ENCODE assay signal across 16 cellular contexts in the genomic region with DNA sequence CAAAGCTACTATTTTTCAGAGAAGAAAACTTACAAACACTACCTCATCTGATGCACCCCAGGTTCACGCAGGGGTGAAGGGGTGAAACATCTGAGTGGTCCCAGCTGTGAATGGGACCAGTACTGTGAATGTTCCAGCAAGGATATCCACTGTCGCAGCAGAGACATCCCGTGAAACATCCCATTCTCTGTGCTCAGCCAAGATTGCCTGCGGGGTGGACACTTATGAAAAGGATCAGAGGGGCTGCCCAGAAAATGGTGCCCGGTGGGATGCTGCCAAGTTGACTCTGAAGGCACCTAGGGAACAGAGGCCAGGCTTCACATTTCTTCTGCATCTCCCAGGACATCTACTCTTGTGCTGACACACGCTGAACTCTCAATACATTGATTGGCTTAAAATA. TPM values are rescaled to one million over a fixed set of nuclear protein-coding genes. Genes with fewer than 3 reads are reported as not detected.
DNase-seq lines count a peak whose midpoint lies in the region; ATAC-seq and TF ChIP-seq lines count a peak whose summit lies in the region.
"Had no signal": no experiment of that assay in that cellular context is flagged by ENCODE, and none has a peak within 500 bp of the region (broad histone marks: within the 10 kb centered on the region; RNA-seq: fewer than 3 reads in every experiment).

No MANE protein-coding gene starts in this region.

- no peaks in the 10 kb centered on the region for H3K9me1 ChIP-seq in IMR-90 (ENCODE audit: insufficient read depth, low read length)

- BruUV-seq in A673 (replicated peaks; lab: Mats Ljungman, UMichigan) (no TSS peak), IMR-90 (replicated peaks; lab: Mats Ljungman, UMichigan) (no TSS peak)

- peaks cover 86% of the 10 kb centered on the region for H3K36me3 ChIP-seq in A673 (ENCODE audit: insufficient read depth, low read length, poor library complexity, severe bottlenecking)
- peaks cover 11% of the 10 kb centered on the region for H3K36me3 ChIP-seq in IMR-90 (ENCODE audit: control insufficient read depth, insufficient read depth, low read length)
- peaks cover 7 to 40% (median 16%) of the 10 kb centered on the region in 4 donors for H3K36me3 ChIP-seq in esophagus muscularis mucosa
- no peaks in the 10 kb centered on the region for H3K36me3 ChIP-seq in neural progenitor cell

- intact Hi-C loops in A673 (cut with micrococcal nuclease; ENCODE audit: unreplicated experiment) (no loop called here), IMR-90 (cut with micrococcal nuclease) (no loop called here), esophagus muscularis mucosa (cut with DNase I) (no loop called here)

- no peaks in the 10 kb centered on the region for H3K27me3 ChIP-seq in A673 (replicated peaks; ENCODE audit: insufficient read depth, low read depth, low read length, poor library complexity)
- H3K27me3 ChIP-seq in IMR-90 (ENCODE audit: control insufficient read depth, insufficient read depth, low read length) = no peaks in the 10 kb centered on the region
- no peaks in the 10 kb centered on the region for H3K27me3 ChIP-seq in esophagus muscularis mucosa
- no peaks in the 10 kb centered on the region for H3K27me3 ChIP-seq in neural progenitor cell

- no peaks in the 10 kb centered on the region for H3K36me3 Mint-ChIP-seq in activated T-helper 17 cell treated with anti-CD3 and anti-CD28 coated beads, Interleukin-2, amount 50 U/mL, for 72 hours (ENCODE audit: low read depth)
- H3K36me3 Mint-ChIP-seq in neural progenitor cell = peaks cover 45% of the 10 kb centered on the region

- H3K14ac ChIP-seq in IMR-90 (replicated peaks; ENCODE audit: low read depth, low read length) = no peak overlapping the region; the same call in 1 of the 2 replicates

- CTCF ChIA-PET in A673 (lab: Charles Lee) = no interaction called here
- CTCF ChIA-PET in IMR-90 (lab: Yijun Ruan, JAX) = interaction anchor here (0.6 kb wide), 1 partner anchor 810 kb away, joined by 6 read pairs; no protein-coding TSS in a partner anchor

- TF ChIP-seq EP300 in esophagus muscularis mucosa (IDR thresholded peaks at IDR 0.05) = no peak

- no peak overlapping the region for H4K8ac ChIP-seq in IMR-90 (ENCODE audit: low read depth in 2 of 2, low read length in 2 of 2)

- H3K4me1 Mint-ChIP-seq in activated T-helper 17 cell treated with anti-CD3 and anti-CD28 coated beads, Interleukin-2, amount 50 U/mL, for 72 hours = peaks cover 9% of the 10 kb centered on the region
- peaks cover 3% of the 10 kb centered on the region for H3K4me1 Mint-ChIP-seq in neural progenitor cell

- no peak overlapping the region for H4K5ac ChIP-seq in IMR-90 (ENCODE audit: low read depth, low read length)

- no peak overlapping the region for H3K27ac Mint-ChIP-seq in activated T-helper 17 cell treated with anti-CD3 and anti-CD28 coated beads, Interleukin-2, amount 50 U/mL, for 72 hours
- H3K27ac Mint-ChIP-seq in neural progenitor cell = no peak overlapping the region
- H3K27ac Mint-ChIP-seq: CD8-positive, alpha-beta T cell; HFFc6 had no signal

- H3K4me1 ChIP-seq in A673 (ENCODE audit: insufficient read depth, low read length, poor library complexity, severe bottlenecking) (peaks cover 80% of the 10 kb centered on the region), IMR-90 (ENCODE audit: control insufficient read depth, insufficient read depth, low read length) (no peaks in the 10 kb centered on the region), esophagus muscularis mucosa (peaks cover 18 to 73% (median 65%) of the 10 kb centered on the region in 4 donors), neural progenitor cell (no peaks in the 10 kb centered on the region)

- TF ChIP-seq POLR2A in IMR-90 (IDR thresholded peaks at IDR 0.05; ENCODE audit: low read depth, low read length) (no peak), esophagus muscularis mucosa (IDR thresholded peaks at IDR 0.05; ENCODE audit: low read depth) (no peak)

- H3K23ac ChIP-seq in IMR-90 (ENCODE audit: low read depth, low read length) = no peak overlapping the region

- peaks cover 55% of the 10 kb centered on the region for H3K79me2 ChIP-seq in neural progenitor cell (ENCODE audit: low read depth)

- no peak for ATAC-seq in IMR-90 (ENCODE audit: low read depth)
- no peak for ATAC-seq in activated T-helper 17 cell treated with anti-CD3 and anti-CD28 coated beads, Interleukin-2, amount 50 U/mL, for 72 hours (replicated peaks)
- ATAC-seq: CD8-positive, alpha-beta T cell; HCT116 had no signal

- H3K56ac ChIP-seq in IMR-90 (ENCODE audit: extremely low read depth, insufficient read depth, low read length) = no peak overlapping the region

- H3K4me3 ChIP-seq in A673 (ENCODE audit: low read depth, low read length, poor library complexity, severe bottlenecking) = no peak overlapping the region
- H3K4me3 ChIP-seq in IMR-90 (ENCODE audit: insufficient read depth, low read depth, low read length) = no peak overlapping the region
- H3K4me3 ChIP-seq in esophagus muscularis mucosa = no peak overlapping the region
- H3K4me3 ChIP-seq in neural progenitor cell = no peak overlapping the region

- H2AK9ac ChIP-seq in IMR-90 (replicated peaks; ENCODE audit: low read depth, low read length, poor library complexity) = peak overlapping the region; percentile 45

- dilution Hi-C loops in IMR-90 (cut with HindIII; ENCODE audit: low sequenced_read_pairs, unreplicated experiment) = no loop called here

- 100% methylated on average over 2 of the region's 6 CpGs; no CpG with 5 or more reads in 1 of the 2 experiments for WGBS in IMR-90 (ENCODE audit: extremely low coverage in 2 of 2, insufficient read length in 1 of 2), 2 experiments
- WGBS in esophagus muscularis mucosa = 94% methylated on average over 5 of the region's 6 CpGs

- H3K4me2 ChIP-seq in IMR-90 (ENCODE audit: low read depth, low read length) = no peak overlapping the region
- H3K4me2 ChIP-seq in neural progenitor cell = no peak overlapping the region

- H4K20me1 ChIP-seq in IMR-90 (ENCODE audit: insufficient read depth, low read length) (peaks cover 22% of the 10 kb centered on the region; the same call in 1 of the 2 replicates), neural progenitor cell (ENCODE audit: low read depth) (peaks cover 5% of the 10 kb centered on the region)

- H2BK20ac ChIP-seq in IMR-90 (ENCODE audit: low read depth, low read length) = no peak overlapping the region

- peaks cover 31 to 43% of the 10 kb centered on the region in 2 experiments for H3K79me1 ChIP-seq in IMR-90 (ENCODE audit: low read depth in 1 of 2, low read length in 2 of 2)

- no peak for TF ChIP-seq RAD21 in IMR-90 (IDR thresholded peaks at IDR 0.05; ENCODE audit: low read length)

- H3K4me3 Mint-ChIP-seq in activated T-helper 17 cell treated with anti-CD3 and anti-CD28 coated beads, Interleukin-2, amount 50 U/mL, for 72 hours = no peak overlapping the region
- no peak overlapping the region for H3K4me3 Mint-ChIP-seq in neural progenitor cell
- H3K4me3 Mint-ChIP-seq: CD8-positive, alpha-beta T cell; HFFc6 had no signal

- H2AFZ ChIP-seq in IMR-90 (replicated peaks; ENCODE audit: low read length, poor library complexity) (no peak overlapping the region), neural progenitor cell (replicated peaks) (no peak overlapping the region)

- no peak for DNase-seq in A673 (ENCODE audit: low spot score)
- no peak for DNase-seq in IMR-90
- peak; percentile 84 for DNase-seq in esophagus muscularis mucosa (ENCODE audit: extremely low spot score)
- DNase-seq in neural progenitor cell (ENCODE audit: low spot score) = no peak
- DNase-seq in NCI-H446 treated with DMSO at 0.1 percent for 48 hours (lab: John Stamatoyannopoulos, UW) = no peak
- DNase-seq: AML-193; Calu3; CD8-positive, alpha-beta T cell; DMS79 treated with DMSO at 0.1 percent for 48 hours; GF-D8; GOT3; H7; HFFc6 had no signal

- H3K27ac ChIP-seq in A673 (ENCODE audit: low read depth, low read length, poor library complexity, severe bottlenecking) (peak overlapping the region; percentile 58), IMR-90 (ENCODE audit: insufficient read depth, low read length) (no peak overlapping the region), esophagus muscularis mucosa (replicated peaks in 1 of 4) (no peak overlapping the region), neural progenitor cell (no peak overlapping the region)
- H3K27ac ChIP-seq: HL-60 had no signal

- no peaks in the 10 kb centered on the region for H3F3A ChIP-seq in neural progenitor cell (ENCODE audit: low read depth)

- no peaks in the 10 kb centered on the region for H3K27me3 Mint-ChIP-seq in activated T-helper 17 cell treated with anti-CD3 and anti-CD28 coated beads, Interleukin-2, amount 50 U/mL, for 72 hours
- no peaks in the 10 kb centered on the region for H3K27me3 Mint-ChIP-seq in neural progenitor cell (ENCODE audit: insufficient read depth, low read depth)

- no peaks in the 10 kb centered on the region for H3K9me3 Mint-ChIP-seq in activated T-helper 17 cell treated with anti-CD3 and anti-CD28 coated beads, Interleukin-2, amount 50 U/mL, for 72 hours
- peaks cover 12% of the 10 kb centered on the region for H3K9me3 Mint-ChIP-seq in neural progenitor cell
- H3K9me3 Mint-ChIP-seq: CD8-positive, alpha-beta T cell; HFFc6 had no signal

- no peak overlapping the region for H2BK15ac ChIP-seq in IMR-90 (ENCODE audit: low read depth, low read length)

- POLR2A ChIA-PET in A673 (lab: Charles Lee; ENCODE audit: low non-redundant PET) (no interaction called here), IMR-90 (lab: Charles Lee; ENCODE audit: unreplicated experiment) (no interaction called here)

- H3K18ac ChIP-seq in IMR-90 (ENCODE audit: low read depth, low read length) = no peak overlapping the region

- no peaks in the 10 kb centered on the region for H3K9me3 ChIP-seq in A673 (ENCODE audit: low read depth, low read length, poor library complexity, severe bottlenecking)
- no peaks in the 10 kb centered on the region for H3K9me3 ChIP-seq in IMR-90 (ENCODE audit: control insufficient read depth, insufficient read depth, low read length)
- no peaks in the 10 kb centered on the region for H3K9me3 ChIP-seq in esophagus muscularis mucosa
- H3K9me3 ChIP-seq in neural progenitor cell (ENCODE audit: low read depth) = no peaks in the 10 kb centered on the region

- H3K9ac ChIP-seq in IMR-90 (ENCODE audit: low read depth, low read length) (no peak overlapping the region), neural progenitor cell (no peak overlapping the region)

- H4K91ac ChIP-seq in IMR-90 (ENCODE audit: insufficient read depth, low read depth, low read length) = no peak overlapping the region

- TF ChIP-seq CTCF in A673 (conservative IDR thresholded peaks at IDR 0.05; ENCODE audit: low read depth, low read length) (no peak), IMR-90 (conservative IDR thresholded peaks at IDR 0.05; ENCODE audit: low read depth, low read length) (no peak), esophagus muscularis mucosa (IDR thresholded peaks at IDR 0.05) (no peak), neural progenitor cell (IDR thresholded peaks at IDR 0.05) (no peak)

- H2AK5ac ChIP-seq in IMR-90 (ENCODE audit: low read depth, low read length) = no peak overlapping the region; the same call in 1 of the 2 replicates

- no peak overlapping the region for H2BK120ac ChIP-seq in IMR-90 (ENCODE audit: low read depth, low read length)

- H3K4ac ChIP-seq in IMR-90 (ENCODE audit: low read depth, low read length) = no peak overlapping the region

- in situ Hi-C loops in IMR-90 (cut with MboI; ENCODE audit: low sequenced_read_pairs) = loop anchor here (10.0 kb wide), 1 partner anchor 806 kb away; no protein-coding TSS in a partner anchor

- no peak overlapping the region for H2BK5ac ChIP-seq in IMR-90 (ENCODE audit: low read depth, low read length, poor library complexity, severe bottlenecking)

RNA-seq across cellular contexts. Expression of gene IRS2, which starts 15.9 kb away (rescaled TPM):
- total RNA-seq in A673 (2021) (135 TPM in 2 replicates), IMR-90 (2012; rRNA removed) (0.36 and 0.83 TPM in 2 replicates), esophagus muscularis mucosa (10 to 100 TPM; 46.4 to 95.3 (median 63.7) TPM), neural progenitor cell (ENCODE audit: low replicate concordance) (4.2 and 7.2 TPM in 2 replicates)
- 1.4 and 1.9 TPM in 2 replicates for polyA plus RNA-seq in IMR-90 (2012; rRNA removed)
- 1.3 and 3.3 TPM in 2 replicates for polyA plus RNA-seq in IMR-90 (2012; cell fraction: cytosol; rRNA removed)
- 2.3 and 3.6 TPM in 2 replicates for polyA plus RNA-seq in IMR-90 (2012; cell fraction: nucleus; rRNA removed; ENCODE audit: low replicate concordance)
- 1 to 10 TPM; 2.3 to 2.7 TPM for total RNA-seq in activated T-helper 17 cell treated with anti-CD3 and anti-CD28 coated beads, Interleukin-2, amount 50 U/mL, for 72 hours
